In the genomic region with DNA sequence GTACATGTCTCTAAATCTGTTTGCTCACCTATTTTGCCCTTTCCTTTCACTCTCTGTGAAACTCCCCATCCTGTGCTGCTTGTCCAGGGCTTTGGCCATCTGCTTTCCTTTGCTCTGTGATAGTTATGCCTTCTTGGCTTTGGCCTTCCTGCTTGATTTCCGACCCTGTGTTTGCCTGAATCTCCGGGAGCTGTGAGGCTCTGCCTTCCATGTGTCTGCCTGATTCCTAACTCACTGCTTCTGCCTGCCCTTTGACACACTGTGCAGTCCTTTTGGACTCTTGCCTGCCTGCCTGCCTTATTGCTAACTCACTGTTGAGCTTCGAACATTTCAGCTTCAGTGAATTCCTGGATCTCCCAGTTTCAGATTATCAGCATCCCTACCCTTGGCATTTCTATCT, we compare ENCODE assay signal across 2 cellular contexts.
TF ChIP-seq lines count a peak whose summit lies in the region.

No MANE protein-coding gene starts in this region.

TF ChIP-seq in IMR-90, 13 proteins besides CTCF, POLR2A, EP300 and RAD21:
- no peak for TF ChIP-seq MAFK (IDR thresholded peaks at IDR 0.05; ENCODE audit: low read depth, low read length)
- no peak for TF ChIP-seq BHLHE40 (IDR thresholded peaks at IDR 0.05; ENCODE audit: low read depth, low read length)
- no peak for TF ChIP-seq NFE2L2 (IDR thresholded peaks at IDR 0.05; ENCODE audit: low read depth, low read length)
- TF ChIP-seq MXI1 (IDR thresholded peaks at IDR 0.05; ENCODE audit: borderline replicate concordance, low read depth, low read length): no peak
- no peak for TF ChIP-seq FOS (IDR thresholded peaks at IDR 0.05; ENCODE audit: low read depth, low read length)
- no peak for TF ChIP-seq RFX5 (IDR thresholded peaks at IDR 0.05; ENCODE audit: low read depth, low read length)
- no peak for TF ChIP-seq RCOR1 (IDR thresholded peaks at IDR 0.05; ENCODE audit: insufficient replicate concordance, low read length)
- TF ChIP-seq SMC3 (IDR thresholded peaks at IDR 0.05; ENCODE audit: low read depth, low read length): no peak

TF ChIP-seq in H1, 55 proteins besides CTCF, POLR2A, EP300 and RAD21:
- TF ChIP-seq TBP (IDR thresholded peaks at IDR 0.05; ENCODE audit: low read depth, low read length) (no peak), EGR1 (IDR thresholded peaks at IDR 0.05; ENCODE audit: borderline replicate concordance, low read depth, low read length) (no peak), BCL11A (IDR thresholded peaks at IDR 0.05; ENCODE audit: low read depth in 2 of 2, low read length in 2 of 2) (no peak), SAP30 (IDR thresholded peaks at IDR 0.05; ENCODE audit: insufficient read depth, insufficient replicate concordance, low read length) (no peak), HDAC2 (IDR thresholded peaks at IDR 0.05; ENCODE audit: borderline replicate concordance in 1 of 2, low read depth in 2 of 2, low read length in 2 of 2) (no peak)
- TF ChIP-seq, protein P1, sequence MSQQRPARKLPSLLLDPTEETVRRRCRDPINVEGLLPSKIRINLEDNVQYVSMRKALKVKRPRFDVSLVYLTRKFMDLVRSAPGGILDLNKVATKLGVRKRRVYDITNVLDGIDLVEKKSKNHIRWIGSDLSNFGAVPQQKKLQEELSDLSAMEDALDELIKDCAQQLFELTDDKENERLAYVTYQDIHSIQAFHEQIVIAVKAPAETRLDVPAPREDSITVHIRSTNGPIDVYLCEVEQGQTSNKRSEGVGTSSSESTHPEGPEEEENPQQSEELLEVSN (IDR thresholded peaks at IDR 0.05): no peak
